Comparison of ENCODE assay signal across 8 cellular contexts in genomic region chr12:92899388-92900001, GRCh38. TPM values are rescaled to one million over a fixed set of nuclear protein-coding genes. Genes with fewer than 3 reads are reported as not detected.
A peak's percentile ranks its signal among the peaks of the same experiment; 100 is the strongest.
DNase-seq lines count a peak whose midpoint lies in the region; ATAC-seq and TF ChIP-seq lines count a peak whose summit lies in the region.

No MANE protein-coding gene starts in this region.

- no peaks in the 10 kb centered on the region for H3K27me3 Mint-ChIP-seq in WTC11 (ENCODE audit: low read depth)

- H3K36me3 Mint-ChIP-seq in WTC11, result peaks cover 11% of the 10 kb centered on the region; the same call in 1 of the 2 replicates

- ATAC-seq in WTC11, result peak; percentile 65
- ATAC-seq in left ventricle myocardium superior, result peak; percentile 98
- no peak for ATAC-seq in GM21619 (IDR thresholded peaks at IDR 0.05; ENCODE audit: unreplicated experiment)
- no peak for ATAC-seq in HG03469 (IDR thresholded peaks at IDR 0.05; ENCODE audit: unreplicated experiment)

- CTCF ChIA-PET in WTC11 (lab: Charles Lee), result interaction anchor here (1.0 to 1.1 kb wide), 2 partner anchors 28 to 72 kb away, joined by 3 to 5 read pairs; no protein-coding TSS in a partner anchor

- peak overlapping the region; percentile 19; the same call in 1 of the 2 replicates for H3K27ac Mint-ChIP-seq in WTC11

- TF ChIP-seq CTCF in WTC11 (IDR thresholded peaks at IDR 0.05), result no peak

- intact Hi-C loops in left ventricle myocardium superior (cut with micrococcal nuclease), result no loop called here

- no peak overlapping the region for H3K4me3 ChIP-seq in skeletal muscle cell (ENCODE audit: low read depth, low read length)

- POLR2A ChIA-PET in WTC11 (lab: Charles Lee), result no interaction called here

- H3K4me3 Mint-ChIP-seq in WTC11, result no peak overlapping the region

- H3K4me1 Mint-ChIP-seq in WTC11, result peaks cover 3% of the 10 kb centered on the region

- peaks cover 6% of the 10 kb centered on the region for H3K9me3 Mint-ChIP-seq in WTC11

- peak; percentile 98 for DNase-seq in HCEC 1CT
- DNase-seq in WTC11 (ENCODE audit: low spot score), result no peak
- DNase-seq in left ventricle myocardium superior, result peak; percentile 72
- peak; percentile 99 for DNase-seq in skeletal muscle cell (ENCODE audit: low read depth)
- no peak for DNase-seq in middle frontal gyrus (ENCODE audit: extremely low spot score, low spot score)
- no peak for DNase-seq in cerebellar nuclear complex (lab: John Stamatoyannopoulos, UW)

TF ChIP-seq in WTC11, 78 proteins besides CTCF, POLR2A, EP300 and RAD21 (continues in another document):
- TF ChIP-seq MYBL2 (CRISPR knock-in tag; IDR thresholded peaks at IDR 0.05), result no peak
- no peak for TF ChIP-seq ZNF671 (CRISPR knock-in tag; IDR thresholded peaks at IDR 0.05)
- no peak for TF ChIP-seq GRHL2 (CRISPR knock-in tag; IDR thresholded peaks at IDR 0.05; ENCODE audit: insufficient replicate concordance, severe bottlenecking)
- TF ChIP-seq CDX4 (CRISPR knock-in tag; IDR thresholded peaks at IDR 0.05; ENCODE audit: borderline replicate concordance), result no peak
- no peak for TF ChIP-seq TEAD1 (CRISPR knock-in tag; IDR thresholded peaks at IDR 0.05)
- no peak for TF ChIP-seq NFYB (CRISPR knock-in tag; conservative IDR thresholded peaks at IDR 0.05; ENCODE audit: low read depth)
- TF ChIP-seq ZNF416 (CRISPR knock-in tag; IDR thresholded peaks at IDR 0.05), result no peak
- TF ChIP-seq E2F4 (CRISPR knock-in tag; IDR thresholded peaks at IDR 0.05; ENCODE audit: borderline replicate concordance, low read depth), result no peak
- no peak for TF ChIP-seq ZNF317 (CRISPR knock-in tag; IDR thresholded peaks at IDR 0.05; ENCODE audit: borderline replicate concordance, low read depth)
- TF ChIP-seq ZSCAN18 (CRISPR knock-in tag; IDR thresholded peaks at IDR 0.05), result no peak
- TF ChIP-seq ZNF138 (CRISPR knock-in tag; conservative IDR thresholded peaks at IDR 0.05), result no peak
- no peak for TF ChIP-seq NR1H2 (CRISPR knock-in tag; IDR thresholded peaks at IDR 0.05)
- TF ChIP-seq ZNF425 (CRISPR knock-in tag; conservative IDR thresholded peaks at IDR 0.05), result no peak
- TF ChIP-seq ERG (CRISPR knock-in tag; IDR thresholded peaks at IDR 0.05), result no peak
- no peak for TF ChIP-seq AR (CRISPR knock-in tag; IDR thresholded peaks at IDR 0.05)
- no peak for TF ChIP-seq NFATC4 (CRISPR knock-in tag; IDR thresholded peaks at IDR 0.05)
- no peak for TF ChIP-seq ATF1 (CRISPR knock-in tag; IDR thresholded peaks at IDR 0.05)
- no peak for TF ChIP-seq TP53 (CRISPR knock-in tag; IDR thresholded peaks at IDR 0.05)
- no peak for TF ChIP-seq RORB (CRISPR knock-in tag; IDR thresholded peaks at IDR 0.05)

RNA-seq across cellular contexts. Expression of gene EEA1, which starts 29.6 kb away (rescaled TPM):
- total RNA-seq in WTC11 (2021) (16.3 to 20.3 TPM (median 17.8 TPM) in 3 replicates), left ventricle myocardium superior (22.1 TPM)

Comparison
In these comparisons a context has a peak if more than half of its experiments do, and no peak if none do; other contexts are left out.
1. DNase-seq: peak in HCEC 1CT (single experiment), left ventricle myocardium superior (single experiment) and skeletal muscle cell (single experiment); none in WTC11 (single experiment), middle frontal gyrus (single experiment) and cerebellar nuclear complex (0 of 2).
2. ATAC-seq: peak in WTC11 (single experiment) and left ventricle myocardium superior (single experiment); none in GM21619 (single experiment) and HG03469 (single experiment).